26 cellular contexts compared by ENCODE assay signal in genomic region chr5:120035181-120035580, GRCh38.
"Had no signal": no experiment of that assay in that cellular context is flagged by ENCODE, and none has a peak within 500 bp of the region (broad histone marks: within the 10 kb centered on the region; RNA-seq: fewer than 3 reads in every experiment).

No MANE protein-coding gene starts in this region.

- FAIRE-seq: endometrium, islet of Langerhans, keratinocyte had no signal

- H3K27me3 ChIP-seq: colonic mucosa, esophagus squamous epithelium, gastrocnemius medialis, heart right ventricle, left lung had no signal

- H3K27ac ChIP-seq: colonic mucosa, epithelial cell of prostate, esophagus squamous epithelium, gastrocnemius medialis, heart right ventricle, left lung, lower lobe of right lung had no signal

- ATAC-seq: effector memory CD8-positive, alpha-beta T cell; esophagus mucosa; gastrocnemius medialis; heart right ventricle; left cardiac atrium; left lung; left ventricle myocardium superior; lower lobe of right lung; mucosa of descending colon had no signal

- H3K9me3 ChIP-seq: colonic mucosa, esophagus squamous epithelium, gastrocnemius medialis, heart right ventricle, left lung, lower lobe of right lung, mucosa of descending colon had no signal

- H3K4me1 ChIP-seq: colonic mucosa, esophagus squamous epithelium, gastrocnemius medialis, heart right ventricle, left lung, lower lobe of right lung had no signal

- H3K4me3 ChIP-seq: colonic mucosa, esophagus squamous epithelium, gastrocnemius medialis, heart right ventricle, left lung, lower lobe of right lung, mucosa of descending colon had no signal

- H3K36me3 ChIP-seq: colonic mucosa, esophagus squamous epithelium, gastrocnemius medialis, heart right ventricle, left lung, lower lobe of right lung had no signal

- DNase-seq: colonic mucosa; cortex of kidney; effector CD8-positive, alpha-beta T cell; effector memory CD8-positive, alpha-beta T cell; endodermal cell; erythroblast; esophagus squamous epithelium; foreskin fibroblast; foreskin melanocyte; gastrocnemius medialis; glutamatergic neuron; head of caudate nucleus; heart right ventricle; hippocampal formation; left cardiac atrium; left lung; left ventricle myocardium superior; lower lobe of right lung; mesenchymal stem cell; mucosa of descending colon; naive B cell had no signal
